Comparison of ENCODE assay signal across 28 cellular contexts in the genomic region with DNA sequence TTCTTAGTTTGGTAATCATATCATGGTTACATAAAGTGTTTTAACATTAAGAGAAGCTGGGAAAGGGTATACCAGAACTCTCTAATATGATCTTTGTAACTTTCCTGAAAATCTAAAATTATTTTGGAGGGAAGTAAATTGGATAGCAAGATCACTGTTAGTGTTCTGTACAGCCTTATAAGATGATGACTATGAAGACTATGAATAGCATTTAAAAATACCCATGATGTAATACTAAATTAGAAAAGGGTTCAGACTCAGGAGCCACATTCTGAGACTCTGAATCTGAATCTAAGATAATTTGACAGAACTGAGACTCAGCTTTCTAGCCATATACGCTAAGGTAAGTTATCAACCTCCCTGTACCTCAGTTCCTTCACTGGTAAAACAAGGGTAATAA.
"Had no signal": no experiment of that assay in that cellular context is flagged by ENCODE, and none has a peak within 500 bp of the region (broad histone marks: within the 10 kb centered on the region; RNA-seq: fewer than 3 reads in every experiment).

No MANE protein-coding gene starts in this region.

- H3K27ac Mint-ChIP-seq: dendritic cell treated with granulocyte-macrophage colony-stimulating factor and Interleukin-4, amounts not matched to agents 40 ng/mL and 50 ng/mL, for 4 days; effector memory CD8-positive, alpha-beta T cell; endodermal cell; mesothelial cell of epicardium; naive thymus-derived CD4-positive, alpha-beta T cell had no signal

- H3K27me3 ChIP-seq: colonic mucosa, esophagus squamous epithelium, gastrocnemius medialis, heart right ventricle, left lung had no signal

- H3K27ac ChIP-seq: colonic mucosa, epithelial cell of prostate, esophagus squamous epithelium, gastrocnemius medialis, heart right ventricle, left lung, lower lobe of right lung had no signal

- H3K4me1 ChIP-seq: colonic mucosa, esophagus squamous epithelium, heart right ventricle, lower lobe of right lung had no signal

- ATAC-seq: effector memory CD8-positive, alpha-beta T cell; esophagus mucosa; gastrocnemius medialis; heart right ventricle; left cardiac atrium; left lung; left ventricle myocardium superior; lower lobe of right lung; mucosa of descending colon; naive thymus-derived CD4-positive, alpha-beta T cell had no signal

- H3K36me3 ChIP-seq: colonic mucosa, gastrocnemius medialis, lower lobe of right lung had no signal

- FAIRE-seq: endometrium, islet of Langerhans, keratinocyte had no signal

- H3K27me3 Mint-ChIP-seq: dendritic cell treated with granulocyte-macrophage colony-stimulating factor and Interleukin-4, amounts not matched to agents 40 ng/mL and 50 ng/mL, for 4 days; effector memory CD8-positive, alpha-beta T cell; naive thymus-derived CD4-positive, alpha-beta T cell had no signal

- H3K9me3 ChIP-seq: colonic mucosa, esophagus squamous epithelium, gastrocnemius medialis, heart right ventricle, left lung, lower lobe of right lung, mucosa of descending colon had no signal

- DNase-seq: colonic mucosa; cortex of kidney; effector CD8-positive, alpha-beta T cell; effector memory CD8-positive, alpha-beta T cell; endodermal cell; erythroblast; esophagus squamous epithelium; foreskin fibroblast; foreskin melanocyte; gastrocnemius medialis; glutamatergic neuron; head of caudate nucleus; heart right ventricle; hippocampal formation; left cardiac atrium; left lung; left ventricle myocardium superior; lower lobe of right lung; mesenchymal stem cell; mucosa of descending colon; naive thymus-derived CD4-positive, alpha-beta T cell had no signal

- H3K9me3 Mint-ChIP-seq: dendritic cell treated with granulocyte-macrophage colony-stimulating factor and Interleukin-4, amounts not matched to agents 40 ng/mL and 50 ng/mL, for 4 days; effector memory CD8-positive, alpha-beta T cell; endodermal cell; mesothelial cell of epicardium; naive thymus-derived CD4-positive, alpha-beta T cell had no signal

- H3K4me3 Mint-ChIP-seq: dendritic cell treated with granulocyte-macrophage colony-stimulating factor and Interleukin-4, amounts not matched to agents 40 ng/mL and 50 ng/mL, for 4 days; effector memory CD8-positive, alpha-beta T cell; endodermal cell; mesothelial cell of epicardium; naive thymus-derived CD4-positive, alpha-beta T cell had no signal

- H3K4me3 ChIP-seq: colonic mucosa, esophagus squamous epithelium, gastrocnemius medialis, heart right ventricle, left lung, lower lobe of right lung, mucosa of descending colon had no signal
